14 cellular contexts compared by ENCODE assay signal in genomic region chr3:129497838-129498237, GRCh38. TPM values are rescaled to one million over a fixed set of nuclear protein-coding genes. Genes with fewer than 3 reads are reported as not detected.
DNase-seq lines count a peak whose midpoint lies in the region; ATAC-seq, FAIRE-seq and TF ChIP-seq lines count a peak whose summit lies in the region.
"Not testable (repeated sequence)": the region's sequence is repeated elsewhere in the genome, so short reads cannot be mapped to it uniquely, and the experiment has no call there.
"Had no signal": no experiment of that assay in that cellular context is flagged by ENCODE, and none has a peak within 500 bp of the region (broad histone marks: within the 10 kb centered on the region; RNA-seq: fewer than 3 reads in every experiment).

No MANE protein-coding gene starts in this region.

- BruUV-seq in endothelial cell of umbilical vein (replicated peaks; lab: Mats Ljungman, UMichigan) = not testable (repeated sequence)

- H3K4me2 ChIP-seq in astrocyte (ENCODE audit: low read length); endothelial cell of umbilical vein (ENCODE audit: insufficient read depth, low read length): not testable (repeated sequence)

- not testable (repeated sequence) for H3K4me3 Mint-ChIP-seq in astrocyte (ENCODE audit: unreplicated experiment); mesothelial cell of epicardium

- not testable (repeated sequence) for H3K36me3 ChIP-seq in astrocyte (ENCODE audit: insufficient read depth, low read length); endothelial cell of umbilical vein (ENCODE audit: control insufficient read depth in 2 of 2, extremely low read depth in 1 of 2, insufficient read depth in 2 of 2, low read length in 2 of 2); thyroid gland
- peaks cover 0 to 31% of the 10 kb centered on the region in 2 donors for H3K36me3 ChIP-seq in left lung

- not testable (repeated sequence) for H3K9ac ChIP-seq in astrocyte (ENCODE audit: low read length); endothelial cell of umbilical vein (replicated peaks; ENCODE audit: extremely low read depth, insufficient read depth, low read length)

- H3K9me3 ChIP-seq in astrocyte (ENCODE audit: insufficient read depth, low read depth, low read length); endothelial cell of umbilical vein (replicated peaks; ENCODE audit: control insufficient read depth, insufficient read depth, low read length); left lung; thyroid gland: not testable (repeated sequence)

- peaks cover 20% of the 10 kb centered on the region for H3K4me1 ChIP-seq in astrocyte (ENCODE audit: insufficient read depth, low read length)
- peaks cover 61% of the 10 kb centered on the region for H3K4me1 ChIP-seq in endothelial cell of umbilical vein (ENCODE audit: control insufficient read depth, extremely low read depth, insufficient read depth, low read length)
- H3K4me1 ChIP-seq in left lung = peaks cover 7 to 35% of the 10 kb centered on the region in 2 donors
- peaks cover 0 to 38% of the 10 kb centered on the region in 2 donors for H3K4me1 ChIP-seq in thyroid gland

- H3K27ac Mint-ChIP-seq in astrocyte (ENCODE audit: unreplicated experiment) = peak overlapping the region; percentile 58
- peak overlapping the region; percentile 27 for H3K27ac Mint-ChIP-seq in mesothelial cell of epicardium

- H4K20me1 ChIP-seq in astrocyte (ENCODE audit: insufficient read depth, low read length); endothelial cell of umbilical vein (replicated peaks; ENCODE audit: control insufficient read depth, extremely low read depth, insufficient read depth, low read length): not testable (repeated sequence)

- FAIRE-seq in astrocyte (lab: Jason Lieb, UNC) = not testable (repeated sequence)
- FAIRE-seq in endothelial cell of umbilical vein (lab: Jason Lieb, UNC) = peak; percentile 8

- not testable (repeated sequence) for TF ChIP-seq POLR2A in endothelial cell of umbilical vein (IDR thresholded peaks at IDR 0.05; ENCODE audit: low read depth, low read length); thyroid gland (IDR thresholded peaks at IDR 0.05)

- DNase-seq in DMS79 treated with DMSO at 0.1 percent for 48 hours (lab: John Stamatoyannopoulos, UW) (peak; percentile 45), endothelial cell of umbilical vein (ENCODE audit: low read depth, low spot score) (peak; percentile 23)
- not testable (repeated sequence) for DNase-seq in astrocyte (ENCODE audit: low read depth); left cardiac atrium; left lung; mesothelial cell of epicardium (ENCODE audit: low spot score in 2 of 2, unreplicated experiment in 2 of 2); thyroid gland

- not testable (repeated sequence) for H3K9me1 ChIP-seq in endothelial cell of umbilical vein (replicated peaks; ENCODE audit: control insufficient read depth, extremely low read depth, insufficient read depth, low read length)

- intact Hi-C loops in endothelial cell of umbilical vein (cut with micrococcal nuclease) = not testable (repeated sequence)
- intact Hi-C loops in left cardiac atrium (cut with DNase I) (loop anchor here in 1 of 2 donors (10.0 kb wide), 1 partner anchor 437 kb away; no protein-coding TSS in a partner anchor), left lung (cut with DNase I) (loop anchor here in 1 of 2 donors (10.0 kb wide), 2 partner anchors 97 to 327 kb away; no protein-coding TSS in a partner anchor), thyroid gland (cut with DNase I) (loop anchor here (10.0 kb wide), 1 partner anchor 127 kb away; no protein-coding TSS in a partner anchor)

- not testable (repeated sequence) for H3K4me3 ChIP-seq in astrocyte (ENCODE audit: insufficient read depth, low read depth, low read length); endothelial cell of umbilical vein (replicated peaks in 1 of 3; ENCODE audit: insufficient read depth in 1 of 3, low read depth in 1 of 3, low read length in 3 of 3); left lung; thyroid gland (replicated peaks in 1 of 3)

- not testable (repeated sequence) for H3K27me3 Mint-ChIP-seq in astrocyte (ENCODE audit: low read depth, unreplicated experiment); mesothelial cell of epicardium (ENCODE audit: low read depth)

- H2AFZ ChIP-seq in astrocyte (ENCODE audit: low read depth, low read length); endothelial cell of umbilical vein (ENCODE audit: low read depth, low read length): not testable (repeated sequence)

- POLR2A ChIA-PET in endothelial cell of umbilical vein (lab: Charles Lee) = not testable (repeated sequence)

- H3K27ac ChIP-seq in astrocyte (ENCODE audit: low read depth, low read length) = not testable (repeated sequence)
- H3K27ac ChIP-seq in endothelial cell of umbilical vein (ENCODE audit: insufficient read depth, low read depth, low read length) (peak overlapping the region; percentile 35), left lung (peak overlapping the region; percentile 59 to 67), thyroid gland (peak overlapping the region in 2 of 3 donors; percentile 19 to 40)

- WGBS in thyroid gland, 2 donors = 91 to 100% methylated on average over 1 of the region's 1 CpG

- not testable (repeated sequence) for TF ChIP-seq CTCF in astrocyte (IDR thresholded peaks at IDR 0.05; ENCODE audit: insufficient read depth, low read depth, low read length); endothelial cell of umbilical vein (IDR thresholded peaks at IDR 0.05; ENCODE audit: extremely low read depth in 1 of 2, insufficient read depth in 1 of 2, low read depth in 1 of 2, low read length in 2 of 2); left lung (IDR thresholded peaks at IDR 0.05); mesothelial cell of epicardium (IDR thresholded peaks at IDR 0.05; ENCODE audit: unreplicated experiment); thyroid gland (IDR thresholded peaks at IDR 0.05)

- CTCF ChIA-PET in endothelial cell of umbilical vein (lab: Charles Lee) = interaction anchor here (0.6 kb wide), 1 partner anchor 418 kb away, joined by 3 read pairs; no protein-coding TSS in a partner anchor

- H3K9me3 Mint-ChIP-seq in astrocyte (ENCODE audit: unreplicated experiment); mesothelial cell of epicardium: not testable (repeated sequence)

- H3K36me3 Mint-ChIP-seq in astrocyte (ENCODE audit: low read depth, unreplicated experiment) = peaks cover 15% of the 10 kb centered on the region
- peaks cover 13% of the 10 kb centered on the region for H3K36me3 Mint-ChIP-seq in mesothelial cell of epicardium

- not testable (repeated sequence) for H3K79me2 ChIP-seq in astrocyte (ENCODE audit: insufficient read depth, low read length); endothelial cell of umbilical vein (ENCODE audit: control insufficient read depth, insufficient read depth, low read length)

- H3K4me1 Mint-ChIP-seq in astrocyte (ENCODE audit: low read depth, unreplicated experiment) = peaks cover 27% of the 10 kb centered on the region
- H3K4me1 Mint-ChIP-seq in mesothelial cell of epicardium = peaks cover 22% of the 10 kb centered on the region

- peak; percentile 28 to 62 for ATAC-seq in left cardiac atrium
- peak; percentile 34 for ATAC-seq in left lung

- dilution Hi-C loops in endothelial cell of umbilical vein (cut with MboI; ENCODE audit: extremely low pct_ligation_motif_present, low sequenced_read_pairs) = not testable (repeated sequence)

- H3K27me3 ChIP-seq in astrocyte (ENCODE audit: insufficient read depth, low read length); endothelial cell of umbilical vein (ENCODE audit: control insufficient read depth in 2 of 2, insufficient read depth in 2 of 2, low read length in 2 of 2); left lung; thyroid gland: not testable (repeated sequence)

RNA-seq across cellular contexts. Expression of gene RHO, which starts 30.6 kb away (rescaled TPM):
- total RNA-seq in astrocyte (not detected in 2 replicates), endothelial cell of umbilical vein (not detected in 2 replicates), left cardiac atrium (not detected), left lung (not detected), mesothelial cell of epicardium (0.09 to 0.11 TPM in 2 of 3 replicates, not detected in the other), thyroid gland (not detected)
- polyA plus RNA-seq in endothelial cell of umbilical vein = not detected in 2 replicates
- polyA plus RNA-seq in endothelial cell of umbilical vein (2011; cell fraction: cytosol; rRNA removed) = not detected in 2 replicates
- polyA plus RNA-seq in endothelial cell of umbilical vein (2011; cell fraction: nucleus; rRNA removed) = 0.12 TPM in 1 of 2 replicates, not detected in the other
- not detected in 2 replicates for polyA plus RNA-seq in endothelial cell of umbilical vein (2012)
- not detected in 2 replicates for polyA minus RNA-seq in endothelial cell of umbilical vein
- not detected for polyA minus RNA-seq in endothelial cell of umbilical vein (2011; cell fraction: cytosol; rRNA and poly(A)+ RNA removed)
- polyA minus RNA-seq in endothelial cell of umbilical vein (2011; cell fraction: nucleus; rRNA and poly(A)+ RNA removed) = not detected in 2 replicates
- total RNA-seq: A172; CD4-positive, CD25-positive, alpha-beta regulatory T cell; Daoy; G401; H4 had no signal
- polyA plus RNA-seq: AG04450; CD4-positive, CD25-positive, alpha-beta regulatory T cell; IgD-negative memory B cell had no signal

RNA-seq across cellular contexts. Expression of gene H1-8, which starts 45.1 kb away (rescaled TPM):
- not detected in 2 replicates for total RNA-seq in astrocyte
- total RNA-seq in endothelial cell of umbilical vein = not detected in 2 replicates
- polyA plus RNA-seq in endothelial cell of umbilical vein = not detected in 2 replicates
- polyA plus RNA-seq in endothelial cell of umbilical vein (2011; cell fraction: cytosol; rRNA removed) = not detected in 2 replicates
- polyA plus RNA-seq in endothelial cell of umbilical vein (2011; cell fraction: nucleus; rRNA removed) = not detected in 2 replicates
- polyA plus RNA-seq in endothelial cell of umbilical vein (2012) = not detected in 2 replicates
- not detected in 2 replicates for polyA minus RNA-seq in endothelial cell of umbilical vein
- not detected for polyA minus RNA-seq in endothelial cell of umbilical vein (2011; cell fraction: cytosol; rRNA and poly(A)+ RNA removed)
- not detected in 2 replicates for polyA minus RNA-seq in endothelial cell of umbilical vein (2011; cell fraction: nucleus; rRNA and poly(A)+ RNA removed)
- total RNA-seq in left cardiac atrium = not detected
- total RNA-seq in left lung = not detected
- total RNA-seq in mesothelial cell of epicardium = not detected in 3 replicates
- not detected for total RNA-seq in thyroid gland
- total RNA-seq: A172; CD4-positive, CD25-positive, alpha-beta regulatory T cell; Daoy; G401; H4 had no signal
- polyA plus RNA-seq: AG04450; CD4-positive, CD25-positive, alpha-beta regulatory T cell; IgD-negative memory B cell had no signal

RNA-seq across cellular contexts. Expression of gene IFT122, which starts 57.8 kb away (rescaled TPM):
- 17.7 and 19.9 TPM in 2 replicates for total RNA-seq in astrocyte
- 36.6 and 41.7 TPM in 2 replicates for total RNA-seq in endothelial cell of umbilical vein
- 38.4 and 44.3 TPM in 2 replicates for polyA plus RNA-seq in endothelial cell of umbilical vein
- polyA plus RNA-seq in endothelial cell of umbilical vein (2011; cell fraction: cytosol; rRNA removed) = 26.1 and 28.0 TPM in 2 replicates
- 105 and 116 TPM in 2 replicates for polyA plus RNA-seq in endothelial cell of umbilical vein (2011; cell fraction: nucleus; rRNA removed)
- 18.0 and 23.9 TPM in 2 replicates for polyA plus RNA-seq in endothelial cell of umbilical vein (2012)
- polyA minus RNA-seq in endothelial cell of umbilical vein = 67.1 and 91.1 TPM in 2 replicates
- polyA minus RNA-seq in endothelial cell of umbilical vein (2011; cell fraction: cytosol; rRNA and poly(A)+ RNA removed) = 9.4 TPM
- 56.9 and 73.7 TPM in 2 replicates for polyA minus RNA-seq in endothelial cell of umbilical vein (2011; cell fraction: nucleus; rRNA and poly(A)+ RNA removed)
- total RNA-seq in left cardiac atrium = 10 to 100 TPM; 20.2 to 43.4 TPM
- total RNA-seq in left lung = 10 to 100 TPM; 21.2 to 35.4 TPM
- total RNA-seq in mesothelial cell of epicardium = 41.9 to 48.0 TPM (median 45.8 TPM) in 3 replicates
- 10 to 100 TPM; 40.7 to 67.9 (median 46.7) TPM for total RNA-seq in thyroid gland

RNA-seq across cellular contexts. Expression of gene MBD4, which starts 58.1 kb away (rescaled TPM):
- total RNA-seq in astrocyte (22.3 and 22.8 TPM in 2 replicates), endothelial cell of umbilical vein (33.2 and 39.5 TPM in 2 replicates), left cardiac atrium (10 to 100 TPM; 18.7 to 48.9 TPM), left lung (10 to 100 TPM; 29.9 to 47.9 TPM), mesothelial cell of epicardium (26.6 to 27.1 TPM (median 26.6 TPM) in 3 replicates), thyroid gland (10 to 100 TPM; 22.9 to 35.2 (median 28.6) TPM)
- polyA plus RNA-seq in endothelial cell of umbilical vein = 11.0 and 17.4 TPM in 2 replicates
- 19.7 and 19.8 TPM in 2 replicates for polyA plus RNA-seq in endothelial cell of umbilical vein (2011; cell fraction: cytosol; rRNA removed)
- polyA plus RNA-seq in endothelial cell of umbilical vein (2011; cell fraction: nucleus; rRNA removed) = 54.2 and 68.8 TPM in 2 replicates
- polyA plus RNA-seq in endothelial cell of umbilical vein (2012) = 16.1 and 22.9 TPM in 2 replicates
- 14.0 and 16.5 TPM in 2 replicates for polyA minus RNA-seq in endothelial cell of umbilical vein
- 28.5 TPM for polyA minus RNA-seq in endothelial cell of umbilical vein (2011; cell fraction: cytosol; rRNA and poly(A)+ RNA removed)
- polyA minus RNA-seq in endothelial cell of umbilical vein (2011; cell fraction: nucleus; rRNA and poly(A)+ RNA removed) = 35.0 and 41.0 TPM in 2 replicates
